Comparison of ENCODE assay signal across 7 cellular contexts in genomic region chrX:31713120-31713519, GRCh38.
"Had no signal": no experiment of that assay in that cellular context is flagged by ENCODE, and none has a peak within 500 bp of the region (broad histone marks: within the 10 kb centered on the region; RNA-seq: fewer than 3 reads in every experiment).

No MANE protein-coding gene starts in this region.

- FAIRE-seq: GM12878, GM12891, GM12892, GM18507, GM19239 had no signal

- ATAC-seq: GM12878 had no signal

- H3K4me3 ChIP-seq: GM12878 had no signal

- DNase-seq: GDM1, GF-D8 had no signal
